Comparison of ENCODE assay signal across 3 cellular contexts in the genomic region with DNA sequence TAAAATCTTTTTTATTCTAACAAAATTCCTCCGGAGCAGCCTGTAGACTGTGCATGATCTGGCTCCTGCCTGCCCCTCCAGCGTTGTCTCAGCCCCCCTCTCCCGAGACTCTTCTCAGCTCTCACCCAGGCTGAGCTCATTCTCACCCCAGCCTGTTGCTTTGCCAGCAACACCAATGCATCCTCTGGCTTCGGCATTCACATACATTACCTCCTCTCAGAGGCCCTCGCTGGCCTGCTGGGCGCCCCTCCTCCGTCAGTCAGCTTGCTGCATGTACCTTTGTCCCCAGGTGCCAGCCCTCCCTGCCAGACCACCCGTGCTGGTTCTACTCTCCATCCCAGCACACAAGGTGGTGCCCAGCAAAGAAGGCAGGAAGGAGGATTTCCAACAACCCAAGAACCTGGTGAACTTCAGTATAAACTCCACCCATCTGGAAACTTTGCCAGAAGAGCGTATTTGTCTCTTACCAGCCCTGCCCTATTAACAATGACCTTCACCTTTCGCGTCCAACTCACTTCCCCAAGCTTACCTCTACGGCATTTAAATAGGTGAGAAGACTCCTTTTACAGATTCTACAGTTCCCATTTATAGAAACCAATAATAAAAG.
A peak's percentile ranks its signal among the peaks of the same experiment; 100 is the strongest.
TF ChIP-seq lines count a peak whose summit lies in the region.

No MANE protein-coding gene starts in this region.

TF ChIP-seq in A549, 52 proteins besides CTCF, POLR2A, EP300 and RAD21:
- TF ChIP-seq PHF8 (IDR thresholded peaks at IDR 0.05; ENCODE audit: borderline replicate concordance, low read depth) (no peak), SMC3 (IDR thresholded peaks at IDR 0.05) (no peak), HOXB13 (CRISPR knock-in tag; IDR thresholded peaks at IDR 0.05; ENCODE audit: low read depth) (no peak), RARB (CRISPR knock-in tag; IDR thresholded peaks at IDR 0.05) (no peak), ESRRA (IDR thresholded peaks at IDR 0.05; ENCODE audit: borderline replicate concordance, low read length) (no peak), HOXB5 (CRISPR knock-in tag; IDR thresholded peaks at IDR 0.05) (no peak), EHMT2 (IDR thresholded peaks at IDR 0.05; ENCODE audit: low read depth) (no peak), FOXS1 (CRISPR knock-in tag; IDR thresholded peaks at IDR 0.05) (no peak), NR3C1 (IDR thresholded peaks at IDR 0.05) (no peak), ZNF302 (CRISPR knock-in tag; IDR thresholded peaks at IDR 0.05) (no peak)
- TF ChIP-seq, protein P1, sequence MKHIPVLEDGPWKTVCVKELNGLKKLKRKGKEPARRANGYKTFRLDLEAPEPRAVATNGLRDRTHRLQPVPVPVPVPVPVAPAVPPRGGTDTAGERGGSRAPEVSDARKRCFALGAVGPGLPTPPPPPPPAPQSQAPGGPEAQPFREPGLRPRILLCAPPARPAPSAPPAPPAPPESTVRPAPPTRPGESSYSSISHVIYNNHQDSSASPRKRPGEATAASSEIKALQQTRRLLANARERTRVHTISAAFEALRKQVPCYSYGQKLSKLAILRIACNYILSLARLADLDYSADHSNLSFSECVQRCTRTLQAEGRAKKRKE (CRISPR knock-in tag; IDR thresholded peaks at IDR 0.05; ENCODE audit: low read depth) = no peak

TF ChIP-seq in H1, 55 proteins besides CTCF, POLR2A, EP300 and RAD21:
- TF ChIP-seq, protein P2, sequence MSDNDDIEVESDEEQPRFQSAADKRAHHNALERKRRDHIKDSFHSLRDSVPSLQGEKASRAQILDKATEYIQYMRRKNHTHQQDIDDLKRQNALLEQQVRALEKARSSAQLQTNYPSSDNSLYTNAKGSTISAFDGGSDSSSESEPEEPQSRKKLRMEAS (IDR thresholded peaks at IDR 0.05) = peak; percentile 31; the same call in 1 of the 2 replicates
- TF ChIP-seq TEAD4 (IDR thresholded peaks at IDR 0.05; ENCODE audit: low read depth, low read length) (0 out of 2 replicates have a peak, but pooled peaks have one; percentile 36), CTBP2 (IDR thresholded peaks at IDR 0.05; ENCODE audit: borderline replicate concordance, insufficient read depth, insufficient read length, low read length) (no peak), HDAC6 (IDR thresholded peaks at IDR 0.05; ENCODE audit: low read depth, low read length) (no peak), SIRT6 (IDR thresholded peaks at IDR 0.05; ENCODE audit: low read length) (no peak), YY1 (IDR thresholded peaks at IDR 0.05; ENCODE audit: low read depth, low read length) (no peak), NRF1 (IDR thresholded peaks at IDR 0.05; ENCODE audit: low read depth, low read length) (no peak), TBP (IDR thresholded peaks at IDR 0.05; ENCODE audit: low read depth, low read length) (no peak), CHD1 (IDR thresholded peaks at IDR 0.05; ENCODE audit: low read depth, low read length) (no peak), BCL11A (IDR thresholded peaks at IDR 0.05; ENCODE audit: low read depth in 2 of 2, low read length in 2 of 2) (no peak), CREB1 (IDR thresholded peaks at IDR 0.05) (no peak), POU5F1 (IDR thresholded peaks at IDR 0.05; ENCODE audit: low read depth, low read length) (no peak), CBX8 (IDR thresholded peaks at IDR 0.05; ENCODE audit: borderline replicate concordance, low read depth, low read length) (no peak), ZNF274 (IDR thresholded peaks at IDR 0.05; ENCODE audit: borderline replicate concordance, extremely low read depth, low read length) (no peak), RXRA (IDR thresholded peaks at IDR 0.05; ENCODE audit: insufficient read depth, low read depth, low read length) (no peak), SIX5 (IDR thresholded peaks at IDR 0.05; ENCODE audit: low read depth, low read length) (no peak)
- TF ChIP-seq, protein P3, sequence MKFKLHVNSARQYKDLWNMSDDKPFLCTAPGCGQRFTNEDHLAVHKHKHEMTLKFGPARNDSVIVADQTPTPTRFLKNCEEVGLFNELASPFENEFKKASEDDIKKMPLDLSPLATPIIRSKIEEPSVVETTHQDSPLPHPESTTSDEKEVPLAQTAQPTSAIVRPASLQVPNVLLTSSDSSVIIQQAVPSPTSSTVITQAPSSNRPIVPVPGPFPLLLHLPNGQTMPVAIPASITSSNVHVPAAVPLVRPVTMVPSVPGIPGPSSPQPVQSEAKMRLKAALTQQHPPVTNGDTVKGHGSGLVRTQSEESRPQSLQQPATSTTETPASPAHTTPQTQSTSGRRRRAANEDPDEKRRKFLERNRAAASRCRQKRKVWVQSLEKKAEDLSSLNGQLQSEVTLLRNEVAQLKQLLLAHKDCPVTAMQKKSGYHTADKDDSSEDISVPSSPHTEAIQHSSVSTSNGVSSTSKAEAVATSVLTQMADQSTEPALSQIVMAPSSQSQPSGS (IDR thresholded peaks at IDR 0.05; ENCODE audit: low read length) = no peak
- TF ChIP-seq, protein P4, sequence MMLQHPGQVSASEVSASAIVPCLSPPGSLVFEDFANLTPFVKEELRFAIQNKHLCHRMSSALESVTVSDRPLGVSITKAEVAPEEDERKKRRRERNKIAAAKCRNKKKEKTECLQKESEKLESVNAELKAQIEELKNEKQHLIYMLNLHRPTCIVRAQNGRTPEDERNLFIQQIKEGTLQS (IDR thresholded peaks at IDR 0.05; ENCODE audit: insufficient read depth, low read depth, low read length) = no peak

TF ChIP-seq in SK-N-SH treated with all-trans-retinoic acid at 6 μM for 48 hours, 23 proteins besides CTCF, POLR2A, EP300 and RAD21:
- TF ChIP-seq TOX (CRISPR knock-in tag; IDR thresholded peaks at IDR 0.05; ENCODE audit: borderline replicate concordance) = no peak
- TF ChIP-seq ESRRG (CRISPR knock-in tag; IDR thresholded peaks at IDR 0.05) = no peak
- no peak for TF ChIP-seq ZC3H10 (CRISPR knock-in tag; IDR thresholded peaks at IDR 0.05)
- TF ChIP-seq ZNF8 (CRISPR knock-in tag; IDR thresholded peaks at IDR 0.05) = no peak
- no peak for TF ChIP-seq CSDC2 (CRISPR knock-in tag; IDR thresholded peaks at IDR 0.05)
- TF ChIP-seq ZNF565 (CRISPR knock-in tag; conservative IDR thresholded peaks at IDR 0.05; ENCODE audit: low read depth) = no peak
- TF ChIP-seq ZNF70 (CRISPR knock-in tag; IDR thresholded peaks at IDR 0.05) = no peak
- TF ChIP-seq, protein P5, sequence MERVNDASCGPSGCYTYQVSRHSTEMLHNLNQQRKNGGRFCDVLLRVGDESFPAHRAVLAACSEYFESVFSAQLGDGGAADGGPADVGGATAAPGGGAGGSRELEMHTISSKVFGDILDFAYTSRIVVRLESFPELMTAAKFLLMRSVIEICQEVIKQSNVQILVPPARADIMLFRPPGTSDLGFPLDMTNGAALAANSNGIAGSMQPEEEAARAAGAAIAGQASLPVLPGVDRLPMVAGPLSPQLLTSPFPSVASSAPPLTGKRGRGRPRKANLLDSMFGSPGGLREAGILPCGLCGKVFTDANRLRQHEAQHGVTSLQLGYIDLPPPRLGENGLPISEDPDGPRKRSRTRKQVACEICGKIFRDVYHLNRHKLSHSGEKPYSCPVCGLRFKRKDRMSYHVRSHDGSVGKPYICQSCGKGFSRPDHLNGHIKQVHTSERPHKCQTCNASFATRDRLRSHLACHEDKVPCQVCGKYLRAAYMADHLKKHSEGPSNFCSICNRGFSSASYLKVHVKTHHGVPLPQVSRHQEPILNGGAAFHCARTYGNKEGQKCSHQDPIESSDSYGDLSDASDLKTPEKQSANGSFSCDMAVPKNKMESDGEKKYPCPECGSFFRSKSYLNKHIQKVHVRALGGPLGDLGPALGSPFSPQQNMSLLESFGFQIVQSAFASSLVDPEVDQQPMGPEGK (CRISPR knock-in tag; IDR thresholded peaks at IDR 0.05; ENCODE audit: borderline replicate concordance) = no peak
- TF ChIP-seq, protein P6, sequence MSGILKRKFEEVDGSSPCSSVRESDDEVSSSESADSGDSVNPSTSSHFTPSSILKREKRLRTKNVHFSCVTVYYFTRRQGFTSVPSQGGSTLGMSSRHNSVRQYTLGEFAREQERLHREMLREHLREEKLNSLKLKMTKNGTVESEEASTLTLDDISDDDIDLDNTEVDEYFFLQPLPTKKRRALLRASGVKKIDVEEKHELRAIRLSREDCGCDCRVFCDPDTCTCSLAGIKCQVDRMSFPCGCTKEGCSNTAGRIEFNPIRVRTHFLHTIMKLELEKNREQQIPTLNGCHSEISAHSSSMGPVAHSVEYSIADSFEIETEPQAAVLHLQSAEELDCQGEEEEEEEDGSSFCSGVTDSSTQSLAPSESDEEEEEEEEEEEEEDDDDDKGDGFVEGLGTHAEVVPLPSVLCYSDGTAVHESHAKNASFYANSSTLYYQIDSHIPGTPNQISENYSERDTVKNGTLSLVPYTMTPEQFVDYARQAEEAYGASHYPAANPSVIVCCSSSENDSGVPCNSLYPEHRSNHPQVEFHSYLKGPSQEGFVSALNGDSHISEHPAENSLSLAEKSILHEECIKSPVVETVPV (CRISPR knock-in tag; IDR thresholded peaks at IDR 0.05) = no peak
- no peak for TF ChIP-seq SNAI2 (CRISPR knock-in tag; IDR thresholded peaks at IDR 0.05)
- TF ChIP-seq BACH2 (CRISPR knock-in tag; IDR thresholded peaks at IDR 0.05; ENCODE audit: borderline replicate concordance) = no peak
- no peak for TF ChIP-seq ZFP30 (CRISPR knock-in tag; IDR thresholded peaks at IDR 0.05)
- no peak for TF ChIP-seq ISL1 (CRISPR knock-in tag; IDR thresholded peaks at IDR 0.05)
- no peak for TF ChIP-seq ZFP3 (CRISPR knock-in tag; IDR thresholded peaks at IDR 0.05)
- no peak for TF ChIP-seq TCF4 (CRISPR knock-in tag; IDR thresholded peaks at IDR 0.05; ENCODE audit: borderline replicate concordance)
- TF ChIP-seq, protein P7, sequence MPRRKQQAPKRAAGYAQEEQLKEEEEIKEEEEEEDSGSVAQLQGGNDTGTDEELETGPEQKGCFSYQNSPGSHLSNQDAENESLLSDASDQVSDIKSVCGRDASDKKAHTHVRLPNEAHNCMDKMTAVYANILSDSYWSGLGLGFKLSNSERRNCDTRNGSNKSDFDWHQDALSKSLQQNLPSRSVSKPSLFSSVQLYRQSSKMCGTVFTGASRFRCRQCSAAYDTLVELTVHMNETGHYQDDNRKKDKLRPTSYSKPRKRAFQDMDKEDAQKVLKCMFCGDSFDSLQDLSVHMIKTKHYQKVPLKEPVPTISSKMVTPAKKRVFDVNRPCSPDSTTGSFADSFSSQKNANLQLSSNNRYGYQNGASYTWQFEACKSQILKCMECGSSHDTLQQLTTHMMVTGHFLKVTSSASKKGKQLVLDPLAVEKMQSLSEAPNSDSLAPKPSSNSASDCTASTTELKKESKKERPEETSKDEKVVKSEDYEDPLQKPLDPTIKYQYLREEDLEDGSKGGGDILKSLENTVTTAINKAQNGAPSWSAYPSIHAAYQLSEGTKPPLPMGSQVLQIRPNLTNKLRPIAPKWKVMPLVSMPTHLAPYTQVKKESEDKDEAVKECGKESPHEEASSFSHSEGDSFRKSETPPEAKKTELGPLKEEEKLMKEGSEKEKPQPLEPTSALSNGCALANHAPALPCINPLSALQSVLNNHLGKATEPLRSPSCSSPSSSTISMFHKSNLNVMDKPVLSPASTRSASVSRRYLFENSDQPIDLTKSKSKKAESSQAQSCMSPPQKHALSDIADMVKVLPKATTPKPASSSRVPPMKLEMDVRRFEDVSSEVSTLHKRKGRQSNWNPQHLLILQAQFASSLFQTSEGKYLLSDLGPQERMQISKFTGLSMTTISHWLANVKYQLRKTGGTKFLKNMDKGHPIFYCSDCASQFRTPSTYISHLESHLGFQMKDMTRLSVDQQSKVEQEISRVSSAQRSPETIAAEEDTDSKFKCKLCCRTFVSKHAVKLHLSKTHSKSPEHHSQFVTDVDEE (CRISPR knock-in tag; IDR thresholded peaks at IDR 0.05) = no peak
- no peak for TF ChIP-seq GLIS3 (CRISPR knock-in tag; IDR thresholded peaks at IDR 0.05)
